1 cellular context compared by ENCODE assay signal in the genomic region with DNA sequence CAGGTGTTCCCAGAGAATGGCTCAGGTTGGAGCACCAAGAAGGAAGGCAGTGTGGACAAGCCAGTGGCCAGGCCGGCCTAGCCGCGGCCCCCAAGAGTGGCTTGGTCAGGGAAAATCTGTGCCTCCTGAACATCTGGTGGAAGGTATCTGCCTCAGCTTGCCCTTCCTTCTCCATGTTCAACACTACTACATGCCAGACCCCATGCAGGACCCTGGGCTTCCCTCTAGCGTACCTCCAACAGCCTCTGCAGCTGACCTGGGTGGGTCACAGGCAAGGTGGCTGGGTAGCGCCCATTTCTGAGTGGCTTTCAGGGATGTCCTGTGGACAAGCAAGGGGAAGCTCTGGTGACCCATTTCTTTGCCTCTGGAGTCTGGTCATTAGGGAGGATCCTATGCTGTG.
A peak's percentile ranks its signal among the peaks of the same experiment; 100 is the strongest.
TF ChIP-seq lines count a peak whose summit lies in the region.

No MANE protein-coding gene starts in this region.

TF ChIP-seq in H1, 55 proteins besides CTCF, POLR2A, EP300 and RAD21:
- TF ChIP-seq CHD2 (IDR thresholded peaks at IDR 0.05; ENCODE audit: low read length) (no peak), EZH2 (IDR thresholded peaks at IDR 0.05; ENCODE audit: low read depth, low read length, severe bottlenecking) (peak; percentile 20)
